Comparison of ENCODE assay signal across 1 cellular context in genomic region chr10:97481071-97481470, GRCh38.
TF ChIP-seq lines count a peak whose summit lies in the region.

No MANE protein-coding gene starts in this region.

TF ChIP-seq in IMR-90, 13 proteins besides CTCF, POLR2A, EP300 and RAD21:
- TF ChIP-seq MAZ (IDR thresholded peaks at IDR 0.05; ENCODE audit: borderline replicate concordance, low read depth, low read length) (no peak), FOS (IDR thresholded peaks at IDR 0.05; ENCODE audit: low read depth, low read length) (no peak), RFX5 (IDR thresholded peaks at IDR 0.05; ENCODE audit: low read depth, low read length) (no peak), CEBPB (IDR thresholded peaks at IDR 0.05; ENCODE audit: low read depth, low read length) (no peak), CHD1 (IDR thresholded peaks at IDR 0.05; ENCODE audit: low read depth, low read length) (no peak), USF2 (IDR thresholded peaks at IDR 0.05; ENCODE audit: low read depth, low read length) (no peak), ELK1 (IDR thresholded peaks at IDR 0.05; ENCODE audit: borderline replicate concordance, low read depth, low read length) (no peak), MXI1 (IDR thresholded peaks at IDR 0.05; ENCODE audit: borderline replicate concordance, low read depth, low read length) (no peak), MAFK (IDR thresholded peaks at IDR 0.05; ENCODE audit: low read depth, low read length) (no peak), NFE2L2 (IDR thresholded peaks at IDR 0.05; ENCODE audit: low read depth, low read length) (no peak), BHLHE40 (IDR thresholded peaks at IDR 0.05; ENCODE audit: low read depth, low read length) (no peak)
